Comparison of ENCODE assay signal across 1 cellular context in genomic region chr5:141003026-141003425, GRCh38.
TF ChIP-seq lines count a peak whose summit lies in the region.

No MANE protein-coding gene starts in this region.

TF ChIP-seq in WTC11, 78 proteins besides CTCF, POLR2A, EP300 and RAD21 (continued from another document):
- TF ChIP-seq ZNF121 (CRISPR knock-in tag; IDR thresholded peaks at IDR 0.05): no peak
- no peak for TF ChIP-seq ZNF281 (CRISPR knock-in tag; IDR thresholded peaks at IDR 0.05)
- TF ChIP-seq TEAD4 (CRISPR knock-in tag; IDR thresholded peaks at IDR 0.05): no peak
TF ChIP-seq in WTC11: peak in this region for 0.
